Comparison of ENCODE assay signal across 10 cellular contexts in the genomic region with DNA sequence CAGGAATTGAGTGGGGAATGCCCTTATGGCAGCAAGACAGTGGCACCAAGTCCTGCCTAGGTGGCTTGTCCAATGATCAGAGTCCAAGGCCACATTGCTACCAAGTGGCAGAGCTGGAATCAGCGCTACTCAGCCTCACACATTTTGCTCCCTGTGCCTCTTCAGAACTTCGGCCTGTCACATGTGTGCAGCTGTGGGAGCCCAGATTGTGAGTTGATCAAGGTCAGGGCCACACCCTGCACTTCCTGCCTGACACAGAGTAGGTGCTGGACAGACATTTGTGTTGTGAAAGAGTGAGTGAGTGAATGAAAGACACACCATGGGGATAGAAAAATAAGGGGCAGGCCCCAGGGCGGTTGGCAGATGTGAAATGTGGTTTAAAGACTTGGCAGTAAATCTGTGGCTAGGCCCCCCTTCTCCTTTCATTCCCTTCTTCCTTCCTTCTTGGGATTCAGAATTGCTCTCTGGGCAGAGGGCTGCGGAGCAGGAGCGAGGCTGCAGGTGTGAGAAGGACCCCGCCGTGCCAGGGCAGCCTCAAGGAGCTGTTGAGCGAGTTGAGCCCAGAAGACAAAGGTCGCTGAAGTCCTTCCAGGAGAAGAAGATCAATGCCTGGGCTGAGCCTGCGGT. TPM values are rescaled to one million over a fixed set of nuclear protein-coding genes. Genes with fewer than 3 reads are reported as not detected.
A peak's percentile ranks its signal among the peaks of the same experiment; 100 is the strongest.
DNase-seq lines count a peak whose midpoint lies in the region; ATAC-seq, FAIRE-seq and TF ChIP-seq lines count a peak whose summit lies in the region.
"Had no signal": no experiment of that assay in that cellular context is flagged by ENCODE, and none has a peak within 500 bp of the region (broad histone marks: within the 10 kb centered on the region; RNA-seq: fewer than 3 reads in every experiment).

No MANE protein-coding gene starts in this region.

- 0 out of 5 replicates have a peak, but pooled peaks of 1 of the 2 experiments have one; percentile 22 for TF ChIP-seq EP300 in A549 (IDR thresholded peaks at IDR 0.05)

- intact Hi-C loops in right cardiac atrium (cut with DNase I), result loop anchor here in 1 of 4 donors (10.0 kb wide), 1 partner anchor 138 kb away; no protein-coding TSS in a partner anchor

- peak; percentile 51 for FAIRE-seq in A549 (lab: Jason Lieb, UNC)
- FAIRE-seq: G401.6 had no signal

- 89% methylated on average over 9 of the region's 10 CpGs for WGBS in A549 (ENCODE audit: missing lambda C conversion rate)
- WGBS in right cardiac atrium, result 73% methylated on average over 10 of the region's 10 CpGs

- H3K27ac ChIP-seq in A549 (peak overlapping the region; percentile 82 to 88), HEK293 (ENCODE audit: extremely low read depth, low read depth, low read length) (no peak overlapping the region), right cardiac atrium (ENCODE audit: low read length) (no peak overlapping the region)

- TF ChIP-seq POLR2A in A549 (IDR thresholded peaks at IDR 0.05; ENCODE audit: low read length), result no peak

- H3K4me3 ChIP-seq in A549 (no peak overlapping the region), HEK293 (ENCODE audit: low read depth, low read length) (no peak overlapping the region), right cardiac atrium (ENCODE audit: low read length) (no peak overlapping the region)

- CTCF ChIA-PET in A549 (lab: Yijun Ruan, JAX), result interaction anchor here (1.4 to 7.5 kb wide), 9 partner anchors 11 to 256 kb away, joined by 3 to 80 read pairs (median 10); no protein-coding TSS in a partner anchor
- CTCF ChIA-PET in HEK293 (lab: Yijun Ruan, JAX), result interaction anchor here (0.7 to 1.2 kb wide), 2 partner anchors 22 to 240 kb away, joined by 3 read pairs; no protein-coding TSS in a partner anchor

- H3K4me2 ChIP-seq in A549, result peak overlapping the region; percentile 19; the same call in 2 of the 3 replicates

- H3K4me1 ChIP-seq in A549 (peaks cover 55% of the 10 kb centered on the region), HEK293 (ENCODE audit: control insufficient read depth, insufficient read depth, low read length) (0 out of 2 replicates have a peak, but pooled peaks cover 5% of the 10 kb centered on the region), right cardiac atrium (ENCODE audit: control insufficient read depth, insufficient read depth, low read length) (peaks cover 7% of the 10 kb centered on the region)

- TF ChIP-seq RAD21 in A549 (conservative IDR thresholded peaks at IDR 0.05 in 1 of 2, IDR thresholded peaks at IDR 0.05 in 1 of 2), result no peak

- TF ChIP-seq CTCF in A549 (IDR thresholded peaks at IDR 0.05) (no peak), HEK293 (tag by site-specific recombination; IDR thresholded peaks at IDR 0.05) (no peak)

- ATAC-seq in A549 (peak in 1 of 2 experiments; percentile 28; a peak in 2 of 6 replicates), right cardiac atrium (peak; percentile 51 to 66), HG03342 (IDR thresholded peaks at IDR 0.05; ENCODE audit: unreplicated experiment) (no peak), GM18498 (IDR thresholded peaks at IDR 0.05; ENCODE audit: unreplicated experiment) (no peak)

- no peaks in the 10 kb centered on the region for H3K27me3 ChIP-seq in right cardiac atrium (ENCODE audit: control insufficient read depth, insufficient read depth)

- POLR2A ChIA-PET in A549 (lab: Yijun Ruan, JAX), result no interaction called here
- POLR2A ChIA-PET in HEK293 (lab: Yijun Ruan, JAX), result no interaction called here

- no peaks in the 10 kb centered on the region for H3K36me3 ChIP-seq in HEK293 (ENCODE audit: control insufficient read depth in 2 of 2, insufficient read depth in 1 of 2, low read length in 2 of 2)

- no peaks in the 10 kb centered on the region for H3K9me3 ChIP-seq in A549
- no peaks in the 10 kb centered on the region for H3K9me3 ChIP-seq in HEK293 (ENCODE audit: control insufficient read depth, insufficient read depth, low read depth, low read length)
- no peaks in the 10 kb centered on the region for H3K9me3 ChIP-seq in right cardiac atrium (ENCODE audit: control insufficient read depth, low read length)

- peak in 1 of 2 experiments; percentile 66 for DNase-seq in A549 (ENCODE audit: low read depth in 1 of 2, low spot score in 1 of 2)
- DNase-seq in activated T-cell treated with anti-CD3 and anti-CD28 coated beads, Interleukin-2, amount 50 U/mL, for 48 hours, result peak; percentile 60 to 66
- DNase-seq in right cardiac atrium, result no peak
- no peak for DNase-seq in T-helper 9 cell
- no peak for DNase-seq in NCI-H1417 (lab: John Stamatoyannopoulos, UW)
- DNase-seq: midbrain had no signal

TF ChIP-seq in A549, 52 proteins besides CTCF, POLR2A, EP300 and RAD21 (continues in another document):
- TF ChIP-seq CBX8 (IDR thresholded peaks at IDR 0.05) (no peak), FOSL2 (IDR thresholded peaks at IDR 0.05) (no peak), FOSL2 (CRISPR knock-in tag; IDR thresholded peaks at IDR 0.05) (no peak; the same call in 1 of the 2 replicates), ESRRA (IDR thresholded peaks at IDR 0.05; ENCODE audit: borderline replicate concordance, low read length) (no peak), RNF2 (IDR thresholded peaks at IDR 0.05; ENCODE audit: borderline replicate concordance, low read depth) (no peak), CHD4 (IDR thresholded peaks at IDR 0.05; ENCODE audit: borderline replicate concordance) (no peak), BHLHE40 (IDR thresholded peaks at IDR 0.05; ENCODE audit: low read depth, low read length) (no peak), FOSB (CRISPR knock-in tag; IDR thresholded peaks at IDR 0.05) (no peak), RARB (CRISPR knock-in tag; IDR thresholded peaks at IDR 0.05) (no peak), NFE2L2 (conservative IDR thresholded peaks at IDR 0.05; ENCODE audit: low read length) (no peak)
- TF ChIP-seq, protein P1, sequence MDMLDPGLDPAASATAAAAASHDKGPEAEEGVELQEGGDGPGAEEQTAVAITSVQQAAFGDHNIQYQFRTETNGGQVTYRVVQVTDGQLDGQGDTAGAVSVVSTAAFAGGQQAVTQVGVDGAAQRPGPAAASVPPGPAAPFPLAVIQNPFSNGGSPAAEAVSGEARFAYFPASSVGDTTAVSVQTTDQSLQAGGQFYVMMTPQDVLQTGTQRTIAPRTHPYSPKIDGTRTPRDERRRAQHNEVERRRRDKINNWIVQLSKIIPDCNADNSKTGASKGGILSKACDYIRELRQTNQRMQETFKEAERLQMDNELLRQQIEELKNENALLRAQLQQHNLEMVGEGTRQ (IDR thresholded peaks at IDR 0.05), result no peak

TF ChIP-seq in HEK293, 187 proteins besides CTCF, POLR2A, EP300 and RAD21:
- TF ChIP-seq ZNF23 (tag by site-specific recombination; IDR thresholded peaks at IDR 0.05; ENCODE audit: borderline replicate concordance), result no peak
- TF ChIP-seq, protein P2, sequence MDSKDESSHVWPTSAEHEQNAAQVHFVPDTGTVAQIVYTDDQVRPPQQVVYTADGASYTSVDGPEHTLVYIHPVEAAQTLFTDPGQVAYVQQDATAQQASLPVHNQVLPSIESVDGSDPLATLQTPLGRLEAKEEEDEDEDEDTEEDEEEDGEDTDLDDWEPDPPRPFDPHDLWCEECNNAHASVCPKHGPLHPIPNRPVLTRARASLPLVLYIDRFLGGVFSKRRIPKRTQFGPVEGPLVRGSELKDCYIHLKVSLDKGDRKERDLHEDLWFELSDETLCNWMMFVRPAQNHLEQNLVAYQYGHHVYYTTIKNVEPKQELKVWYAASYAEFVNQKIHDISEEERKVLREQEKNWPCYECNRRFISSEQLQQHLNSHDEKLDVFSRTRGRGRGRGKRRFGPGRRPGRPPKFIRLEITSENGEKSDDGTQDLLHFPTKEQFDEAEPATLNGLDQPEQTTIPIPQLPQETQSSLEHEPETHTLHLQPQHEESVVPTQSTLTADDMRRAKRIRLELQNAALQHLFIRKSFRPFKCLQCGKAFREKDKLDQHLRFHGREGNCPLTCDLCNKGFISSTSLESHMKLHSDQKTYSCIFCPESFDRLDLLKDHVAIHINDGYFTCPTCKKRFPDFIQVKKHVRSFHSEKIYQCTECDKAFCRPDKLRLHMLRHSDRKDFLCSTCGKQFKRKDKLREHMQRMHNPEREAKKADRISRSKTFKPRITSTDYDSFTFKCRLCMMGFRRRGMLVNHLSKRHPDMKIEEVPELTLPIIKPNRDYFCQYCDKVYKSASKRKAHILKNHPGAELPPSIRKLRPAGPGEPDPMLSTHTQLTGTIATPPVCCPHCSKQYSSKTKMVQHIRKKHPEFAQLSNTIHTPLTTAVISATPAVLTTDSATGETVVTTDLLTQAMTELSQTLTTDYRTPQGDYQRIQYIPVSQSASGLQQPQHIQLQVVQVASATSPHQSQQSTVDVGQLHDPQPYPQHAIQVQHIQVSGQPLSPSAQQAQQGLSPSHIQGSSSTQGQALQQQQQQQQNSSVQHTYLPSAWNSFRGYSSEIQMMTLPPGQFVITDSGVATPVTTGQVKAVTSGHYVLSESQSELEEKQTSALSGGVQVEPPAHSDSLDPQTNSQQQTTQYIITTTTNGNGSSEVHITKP (tag by site-specific recombination; IDR thresholded peaks at IDR 0.05), result no peak
- TF ChIP-seq ZNF366 (tag by site-specific recombination; conservative IDR thresholded peaks at IDR 0.05), result 0 out of 2 replicates have a peak, but pooled peaks have one; percentile 27
- TF ChIP-seq GLI4 (tag by site-specific recombination; IDR thresholded peaks at IDR 0.05), result no peak
- TF ChIP-seq ZNF274 (IDR thresholded peaks at IDR 0.05; ENCODE audit: low read length), result no peak
- TF ChIP-seq ZNF274 (tag by site-specific recombination; IDR thresholded peaks at IDR 0.05; ENCODE audit: borderline replicate concordance), result no peak

RNA-seq across cellular contexts. Expression of gene WDR25, which starts 30.3 kb away (rescaled TPM):
- polyA plus RNA-seq in A549 (2011; rRNA removed) (7.8 and 8.9 TPM in 2 replicates), A549 (2017; fragmentation: RNase III; extraction: RNeasy Plus Mini Kit Qiagen cat#74134 plus additional on column Dnase treatment) (6.2 to 7.0 TPM (median 6.8 TPM) in 3 replicates), right cardiac atrium (4.6 TPM)
- polyA plus RNA-seq in A549 (2012; cell fraction: cytosol; rRNA removed), result 8.0 and 9.7 TPM in 2 replicates
- polyA plus RNA-seq in A549 (2012; cell fraction: nucleus; rRNA removed), result 13.9 and 17.7 TPM in 2 replicates
- polyA minus RNA-seq in A549 (2011; rRNA and poly(A)+ RNA removed), result 10.3 and 11.0 TPM in 2 replicates
- 1 to 10 TPM; 4.4 to 6.3 (median 5.3) TPM for total RNA-seq in right cardiac atrium

Comparison
In these comparisons a context has a peak if more than half of its experiments do, and no peak if none do; other contexts are left out.
1. ATAC-seq: peak in right cardiac atrium (2 of 2); none in HG03342 (single experiment) and GM18498 (single experiment).
2. DNase-seq: peak in activated T-cell treated with anti-CD3 and anti-CD28 coated beads, Interleukin-2, amount 50 U/mL, for 48 hours (2 of 2); none in right cardiac atrium (0 of 3), T-helper 9 cell (single experiment) and NCI-H1417 (0 of 3).
3. H3K27ac ChIP-seq: peak in A549 (2 of 2); none in HEK293 (single experiment) and right cardiac atrium (single experiment).